ENCODE assay signal across 2 cellular contexts in the genomic region with DNA sequence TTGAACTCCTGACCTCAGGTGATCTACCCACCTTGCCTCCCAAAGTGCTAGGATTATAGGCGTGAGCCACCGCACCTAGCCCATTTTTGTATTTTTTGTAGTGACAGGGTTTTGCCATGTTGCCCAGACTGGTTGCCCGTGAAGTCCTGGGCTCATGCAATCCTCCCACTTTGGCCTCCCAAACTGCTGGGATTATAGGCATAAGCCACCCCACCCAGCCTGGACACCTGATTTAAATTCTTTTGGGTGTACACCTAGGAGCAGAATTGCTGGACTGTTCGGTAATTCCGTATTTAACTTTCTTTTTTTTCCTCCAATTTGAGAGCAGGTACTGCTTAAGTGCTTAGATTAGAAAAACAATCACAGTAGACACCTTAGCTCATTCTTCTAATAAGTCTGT.
TF ChIP-seq lines count a peak whose summit lies in the region.

No MANE protein-coding gene starts in this region.

TF ChIP-seq in IMR-90, 13 proteins besides CTCF, POLR2A, EP300 and RAD21:
- TF ChIP-seq NFE2L2 (IDR thresholded peaks at IDR 0.05; ENCODE audit: low read depth, low read length) (no peak), MAZ (IDR thresholded peaks at IDR 0.05; ENCODE audit: borderline replicate concordance, low read depth, low read length) (no peak), BHLHE40 (IDR thresholded peaks at IDR 0.05; ENCODE audit: low read depth, low read length) (no peak), RCOR1 (IDR thresholded peaks at IDR 0.05; ENCODE audit: insufficient replicate concordance, low read length) (no peak), MXI1 (IDR thresholded peaks at IDR 0.05; ENCODE audit: borderline replicate concordance, low read depth, low read length) (no peak), USF2 (IDR thresholded peaks at IDR 0.05; ENCODE audit: low read depth, low read length) (no peak), RFX5 (IDR thresholded peaks at IDR 0.05; ENCODE audit: low read depth, low read length) (no peak), CEBPB (IDR thresholded peaks at IDR 0.05; ENCODE audit: low read depth, low read length) (no peak), MAFK (IDR thresholded peaks at IDR 0.05; ENCODE audit: low read depth, low read length) (no peak), FOS (IDR thresholded peaks at IDR 0.05; ENCODE audit: low read depth, low read length) (no peak), CHD1 (IDR thresholded peaks at IDR 0.05; ENCODE audit: low read depth, low read length) (no peak), SMC3 (IDR thresholded peaks at IDR 0.05; ENCODE audit: low read depth, low read length) (no peak)
- TF ChIP-seq, protein P1, sequence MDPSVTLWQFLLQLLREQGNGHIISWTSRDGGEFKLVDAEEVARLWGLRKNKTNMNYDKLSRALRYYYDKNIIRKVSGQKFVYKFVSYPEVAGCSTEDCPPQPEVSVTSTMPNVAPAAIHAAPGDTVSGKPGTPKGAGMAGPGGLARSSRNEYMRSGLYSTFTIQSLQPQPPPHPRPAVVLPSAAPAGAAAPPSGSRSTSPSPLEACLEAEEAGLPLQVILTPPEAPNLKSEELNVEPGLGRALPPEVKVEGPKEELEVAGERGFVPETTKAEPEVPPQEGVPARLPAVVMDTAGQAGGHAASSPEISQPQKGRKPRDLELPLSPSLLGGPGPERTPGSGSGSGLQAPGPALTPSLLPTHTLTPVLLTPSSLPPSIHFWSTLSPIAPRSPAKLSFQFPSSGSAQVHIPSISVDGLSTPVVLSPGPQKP (IDR thresholded peaks at IDR 0.05; ENCODE audit: borderline replicate concordance, low read depth, low read length): no peak

TF ChIP-seq in SK-N-SH, 30 proteins besides CTCF, POLR2A, EP300 and RAD21:
- TF ChIP-seq EZH2phosphoT487 (IDR thresholded peaks at IDR 0.05; ENCODE audit: borderline replicate concordance, low read depth) (no peak), TEAD4 (IDR thresholded peaks at IDR 0.05; ENCODE audit: borderline replicate concordance, insufficient read depth) (no peak), IRF3 (IDR thresholded peaks at IDR 0.05; ENCODE audit: low read depth, low read length) (no peak), CHD2 (IDR thresholded peaks at IDR 0.05; ENCODE audit: low read length, partially characterized antibody) (no peak)
- TF ChIP-seq, protein P2, sequence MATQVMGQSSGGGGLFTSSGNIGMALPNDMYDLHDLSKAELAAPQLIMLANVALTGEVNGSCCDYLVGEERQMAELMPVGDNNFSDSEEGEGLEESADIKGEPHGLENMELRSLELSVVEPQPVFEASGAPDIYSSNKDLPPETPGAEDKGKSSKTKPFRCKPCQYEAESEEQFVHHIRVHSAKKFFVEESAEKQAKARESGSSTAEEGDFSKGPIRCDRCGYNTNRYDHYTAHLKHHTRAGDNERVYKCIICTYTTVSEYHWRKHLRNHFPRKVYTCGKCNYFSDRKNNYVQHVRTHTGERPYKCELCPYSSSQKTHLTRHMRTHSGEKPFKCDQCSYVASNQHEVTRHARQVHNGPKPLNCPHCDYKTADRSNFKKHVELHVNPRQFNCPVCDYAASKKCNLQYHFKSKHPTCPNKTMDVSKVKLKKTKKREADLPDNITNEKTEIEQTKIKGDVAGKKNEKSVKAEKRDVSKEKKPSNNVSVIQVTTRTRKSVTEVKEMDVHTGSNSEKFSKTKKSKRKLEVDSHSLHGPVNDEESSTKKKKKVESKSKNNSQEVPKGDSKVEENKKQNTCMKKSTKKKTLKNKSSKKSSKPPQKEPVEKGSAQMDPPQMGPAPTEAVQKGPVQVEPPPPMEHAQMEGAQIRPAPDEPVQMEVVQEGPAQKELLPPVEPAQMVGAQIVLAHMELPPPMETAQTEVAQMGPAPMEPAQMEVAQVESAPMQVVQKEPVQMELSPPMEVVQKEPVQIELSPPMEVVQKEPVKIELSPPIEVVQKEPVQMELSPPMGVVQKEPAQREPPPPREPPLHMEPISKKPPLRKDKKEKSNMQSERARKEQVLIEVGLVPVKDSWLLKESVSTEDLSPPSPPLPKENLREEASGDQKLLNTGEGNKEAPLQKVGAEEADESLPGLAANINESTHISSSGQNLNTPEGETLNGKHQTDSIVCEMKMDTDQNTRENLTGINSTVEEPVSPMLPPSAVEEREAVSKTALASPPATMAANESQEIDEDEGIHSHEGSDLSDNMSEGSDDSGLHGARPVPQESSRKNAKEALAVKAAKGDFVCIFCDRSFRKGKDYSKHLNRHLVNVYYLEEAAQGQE (IDR thresholded peaks at IDR 0.05; ENCODE audit: low read depth, low read length): no peak
